ENCODE assay signal across 19 cellular contexts in genomic region chr11:62127941-62128770, GRCh38. TPM values are rescaled to one million over a fixed set of nuclear protein-coding genes. Genes with fewer than 3 reads are reported as not detected.
DNase-seq lines count a peak whose midpoint lies in the region; ATAC-seq, FAIRE-seq and TF ChIP-seq lines count a peak whose summit lies in the region.
"Had no signal": no experiment of that assay in that cellular context is flagged by ENCODE, and none has a peak within 500 bp of the region (broad histone marks: within the 10 kb centered on the region; RNA-seq: fewer than 3 reads in every experiment).

No MANE protein-coding gene starts in this region.

- POLR2A ChIA-PET in K562 (lab: Yijun Ruan, JAX): interaction anchor here (1.6 kb wide), 1 partner anchor 313 kb away, joined by 4 read pairs; no protein-coding TSS in a partner anchor

- no peak for TF ChIP-seq RAD21 in K562 (CRISPR knock-in tag; conservative IDR thresholded peaks at IDR 0.05 in 1 of 2, IDR thresholded peaks at IDR 0.05 in 1 of 2)

- CTCF ChIA-PET in K562 (lab: Yijun Ruan, JAX; ENCODE audit: low intra/inter-chr PET ratio): no interaction called here

- H3K27me3 ChIP-seq in K562 (ENCODE audit: control insufficient read depth in 2 of 2, insufficient read depth in 2 of 2, low read length in 2 of 2): no peaks in the 10 kb centered on the region
- H3K27me3 ChIP-seq in HAP-1 (ENCODE audit: low read depth): no peaks in the 10 kb centered on the region

- DNase-seq in stimulated activated naive CD8-positive, alpha-beta T cell treated with anti-CD3 and anti-CD28 coated beads, Interleukin-15, amount 100 ng/mL, for 72 hours: no peak
- no peak for DNase-seq in stimulated activated naive CD8-positive, alpha-beta T cell treated with anti-CD3 and anti-CD28 coated beads, Interleukin-15, Interleukin-2, amounts not matched to agents 100 U/mL and 50 U/mL, for 24 hours
- DNase-seq in K562 (ENCODE audit: extremely low read depth in 1 of 4, low spot score in 3 of 4): no peak
- DNase-seq in neural crest cell (ENCODE audit: low read depth, low spot score): no peak
- DNase-seq in type B pancreatic cell (ENCODE audit: extremely low spot score, unreplicated experiment): no peak
- DNase-seq in stimulated activated CD4-positive, alpha-beta T cell treated with anti-CD3 and anti-CD28 coated beads, Interleukin-2, amount 100 ng/mL, for 24 hours: no peak
- DNase-seq in HAP-1 (ENCODE audit: low spot score in 2 of 2): no peak
- DNase-seq: C1 segment of cervical spinal cord; CD8-positive, alpha-beta memory T cell; DMS79; H9; NCI-H1105 treated with DMSO at 0.1 percent for 48 hours; NCI-H1694 treated with DMSO at 0.1 percent for 48 hours; NCI-H510A; NCI-H748 treated with DMSO at 0.1 percent for 48 hours had no signal

- no peaks in the 10 kb centered on the region for H3K9me1 ChIP-seq in K562 (ENCODE audit: control insufficient read depth, insufficient read depth, low read length)

- H3K9ac ChIP-seq in K562 (ENCODE audit: insufficient read depth in 1 of 2, low read depth in 2 of 2, low read length in 2 of 2): 0 out of 4 replicates have a peak overlapping the region, but pooled peaks of 1 of the 2 experiments have one; percentile 20

- H3K27ac Mint-ChIP-seq in stimulated activated naive CD8-positive, alpha-beta T cell treated with anti-CD3 and anti-CD28 coated beads, Interleukin-15, amount 100 ng/mL, for 72 hours: peak overlapping the region; percentile 11 to 72
- H3K27ac Mint-ChIP-seq in neural crest cell (ENCODE audit: unreplicated experiment) (peak overlapping the region; percentile 12), type B pancreatic cell (peak overlapping the region; percentile 1)

- intact Hi-C loops in K562 (cut with micrococcal nuclease): no loop called here

- H3K27me3 Mint-ChIP-seq in stimulated activated naive CD8-positive, alpha-beta T cell treated with anti-CD3 and anti-CD28 coated beads, Interleukin-15, amount 100 ng/mL, for 72 hours: no peaks in the 10 kb centered on the region
- H3K27me3 Mint-ChIP-seq in neural crest cell (ENCODE audit: low read depth) (no peaks in the 10 kb centered on the region), type B pancreatic cell (no peaks in the 10 kb centered on the region)

- in situ Hi-C loops in K562 (cut with MboI): no loop called here
- in situ Hi-C loops in HAP-1 (cut with MboI; ENCODE audit: low sequenced_read_pairs): no loop called here

- H4K20me1 ChIP-seq in K562 (replicated peaks; ENCODE audit: control insufficient read depth, insufficient read depth, low read length): peaks cover 26% of the 10 kb centered on the region

- H3K36me3 Mint-ChIP-seq in neural crest cell (ENCODE audit: low read depth): peaks cover 13% of the 10 kb centered on the region
- peaks cover 13% of the 10 kb centered on the region for H3K36me3 Mint-ChIP-seq in type B pancreatic cell

- H3K4me3 ChIP-seq in K562 (no peak overlapping the region), HAP-1 (no peak overlapping the region)
- H3K4me3 ChIP-seq: SK-N-MC had no signal

- no peak overlapping the region for H3K4me2 ChIP-seq in K562 (ENCODE audit: insufficient read depth, low read length)

- H3K4me1 ChIP-seq in K562 (replicated peaks in 1 of 2; ENCODE audit: control insufficient read depth in 2 of 2, insufficient read depth in 2 of 2, low read length in 2 of 2): peaks cover 11 to 16% of the 10 kb centered on the region in 2 experiments; a peak in 4 of 5 replicates
- H3K4me1 ChIP-seq in HAP-1: peaks cover 11% of the 10 kb centered on the region

- no peak overlapping the region for H3K27ac ChIP-seq in K562 (ENCODE audit: extremely low read depth, low read depth, low read length)
- H3K27ac ChIP-seq: SK-N-MC had no signal

- H3K9me3 Mint-ChIP-seq in stimulated activated naive CD8-positive, alpha-beta T cell treated with anti-CD3 and anti-CD28 coated beads, Interleukin-15, amount 100 ng/mL, for 72 hours: no peaks in the 10 kb centered on the region
- no peaks in the 10 kb centered on the region for H3K9me3 Mint-ChIP-seq in neural crest cell
- no peaks in the 10 kb centered on the region for H3K9me3 Mint-ChIP-seq in type B pancreatic cell
- H3K9me3 Mint-ChIP-seq: CD8-positive, alpha-beta memory T cell; H9 had no signal

- no peaks in the 10 kb centered on the region for H3K9me3 ChIP-seq in K562 (replicated peaks; ENCODE audit: control insufficient read depth, insufficient read depth, low read depth, low read length)
- no peaks in the 10 kb centered on the region for H3K9me3 ChIP-seq in HAP-1

- H3K36me3 ChIP-seq in K562 (ENCODE audit: control insufficient read depth, insufficient read depth, low read length) (peaks cover 75% of the 10 kb centered on the region), HAP-1 (replicated peaks) (peaks cover 65% of the 10 kb centered on the region)

- H3K79me2 ChIP-seq in K562 (ENCODE audit: control insufficient read depth, insufficient read depth, low read length): peaks cover 90% of the 10 kb centered on the region

- no peak overlapping the region for H2AFZ ChIP-seq in K562 (ENCODE audit: low read depth, low read length)

- WGBS in K562 (ENCODE audit: insufficient coverage, low coverage, missing lambda C conversion rate): 88% methylated on average over 14 of the region's 16 CpGs

- no peak for FAIRE-seq in K562 (lab: Jason Lieb, UNC)
- FAIRE-seq: HTR-8/SVneo, RCC 7860 had no signal

- H3K4me1 Mint-ChIP-seq in stimulated activated naive CD8-positive, alpha-beta T cell treated with anti-CD3 and anti-CD28 coated beads, Interleukin-15, amount 100 ng/mL, for 72 hours: peaks cover 64% of the 10 kb centered on the region
- peaks cover 44% of the 10 kb centered on the region for H3K4me1 Mint-ChIP-seq in neural crest cell
- H3K4me1 Mint-ChIP-seq in type B pancreatic cell (ENCODE audit: unreplicated experiment): peaks cover 25% of the 10 kb centered on the region

- BruUV-seq in K562 (replicated peaks; lab: Mats Ljungman, UMichigan): no TSS peak

- ATAC-seq in stimulated activated naive CD8-positive, alpha-beta T cell treated with anti-CD3 and anti-CD28 coated beads, Interleukin-15, amount 100 ng/mL, for 72 hours: no peak
- no peak for ATAC-seq in stimulated activated naive CD8-positive, alpha-beta T cell treated with anti-CD3 and anti-CD28 coated beads, Interleukin-15, Interleukin-2, amounts not matched to agents 100 U/mL and 50 U/mL, for 24 hours
- ATAC-seq in K562 (no peak), SK-N-SH treated with all-trans-retinoic acid at 6 μM for 48 hours (no peak)

- no peak for TF ChIP-seq CTCF in K562 (IDR thresholded peaks at IDR 0.05 in 2 of 3, conservative IDR thresholded peaks at IDR 0.05 in 1 of 3; ENCODE audit: insufficient read depth in 2 of 3, low read depth in 1 of 3, low read length in 3 of 3)
- no peak for TF ChIP-seq CTCF in neural crest cell (conservative IDR thresholded peaks at IDR 0.05)
- TF ChIP-seq CTCF in type B pancreatic cell (conservative IDR thresholded peaks at IDR 0.05): no peak

- no peak for TF ChIP-seq POLR2A in K562 (conservative IDR thresholded peaks at IDR 0.05)

- H3K4me3 Mint-ChIP-seq in stimulated activated naive CD8-positive, alpha-beta T cell treated with anti-CD3 and anti-CD28 coated beads, Interleukin-15, amount 100 ng/mL, for 72 hours: no peak overlapping the region
- peak overlapping the region; percentile 100 for H3K4me3 Mint-ChIP-seq in neural crest cell
- no peak overlapping the region for H3K4me3 Mint-ChIP-seq in type B pancreatic cell
- H3K4me3 Mint-ChIP-seq: H9 had no signal

- no peak for TF ChIP-seq EP300 in K562 (IDR thresholded peaks at IDR 0.05; ENCODE audit: low read length)

TF ChIP-seq in K562, 482 proteins besides CTCF, POLR2A, EP300 and RAD21:
- TF ChIP-seq MEF2A (IDR thresholded peaks at IDR 0.05; ENCODE audit: control insufficient read depth, low read depth, low read length) (no peak), STAG1 (CRISPR knock-in tag; IDR thresholded peaks at IDR 0.05; ENCODE audit: borderline replicate concordance) (0 out of 2 replicates have a peak, but pooled peaks have one; percentile 19), ZNF764 (CRISPR knock-in tag; IDR thresholded peaks at IDR 0.05; ENCODE audit: low read depth) (no peak), RBFOX2 (IDR thresholded peaks at IDR 0.05; ENCODE audit: low read depth, low read length) (0 out of 2 replicates have a peak, but pooled peaks have one; percentile 12)
TF ChIP-seq in K562: peak in this region for 2.

TF ChIP-seq in SK-N-SH treated with all-trans-retinoic acid at 6 μM for 48 hours, 23 proteins besides CTCF, POLR2A, EP300 and RAD21 (continues in another document):
- TF ChIP-seq RARB (CRISPR knock-in tag; IDR thresholded peaks at IDR 0.05) (no peak), GLIS3 (CRISPR knock-in tag; IDR thresholded peaks at IDR 0.05) (no peak), ZFP3 (CRISPR knock-in tag; IDR thresholded peaks at IDR 0.05) (no peak)
- TF ChIP-seq, protein P1, sequence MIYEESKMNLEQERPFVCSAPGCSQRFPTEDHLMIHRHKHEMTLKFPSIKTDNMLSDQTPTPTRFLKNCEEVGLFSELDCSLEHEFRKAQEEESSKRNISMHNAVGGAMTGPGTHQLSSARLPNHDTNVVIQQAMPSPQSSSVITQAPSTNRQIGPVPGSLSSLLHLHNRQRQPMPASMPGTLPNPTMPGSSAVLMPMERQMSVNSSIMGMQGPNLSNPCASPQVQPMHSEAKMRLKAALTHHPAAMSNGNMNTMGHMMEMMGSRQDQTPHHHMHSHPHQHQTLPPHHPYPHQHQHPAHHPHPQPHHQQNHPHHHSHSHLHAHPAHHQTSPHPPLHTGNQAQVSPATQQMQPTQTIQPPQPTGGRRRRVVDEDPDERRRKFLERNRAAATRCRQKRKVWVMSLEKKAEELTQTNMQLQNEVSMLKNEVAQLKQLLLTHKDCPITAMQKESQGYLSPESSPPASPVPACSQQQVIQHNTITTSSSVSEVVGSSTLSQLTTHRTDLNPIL (CRISPR knock-in tag; IDR thresholded peaks at IDR 0.05; ENCODE audit: low read depth): no peak

RNA-seq across cellular contexts. Expression of gene INCENP, which starts 4.3 kb away (rescaled TPM):
- total RNA-seq in K562 (2011; cell fraction: chromatin; rRNA removed; ENCODE audit: low replicate concordance): 77.0 and 104 TPM in 2 replicates
- total RNA-seq in K562 (2011; cell fraction: nucleolus; rRNA removed): 49.2 and 49.6 TPM in 2 replicates
- total RNA-seq in K562 (2011; cell fraction: nucleoplasm; rRNA removed): 50.6 and 77.9 TPM in 2 replicates
- total RNA-seq in K562 (2014; rRNA removed) (51.4 and 59.4 TPM in 2 replicates), K562 (2014; rRNA removed; fragmentation: Illumina TruSeq; extraction: Trizol) (25.0 and 35.2 TPM in 2 replicates), K562 (2015; rRNA removed; fragmentation: Illumina TruSeq; extraction: Trizol) (28.2 and 29.9 TPM in 2 replicates), K562 (2021) (78.1 and 97.9 TPM in 2 replicates), neural crest cell (162 and 166 TPM in 2 replicates), type B pancreatic cell (ENCODE audit: low replicate concordance) (38.8 and 96.7 TPM in 2 replicates)
- polyA plus RNA-seq in K562 (2011; rRNA removed) (25.2 and 37.0 TPM in 2 replicates), K562 (2014; fragmentation: Illumina TruSeq; extraction: Trizol) (40.9 and 52.0 TPM in 2 replicates), K562 (2014; fragmentation: Nextera tagmentation; extraction: Ambion mirVana) (1 to 10 TPM; 1.1 to 3.3 TPM), K562 (2014; rRNA removed) (41.9 and 46.4 TPM in 2 replicates)
- polyA plus RNA-seq in K562 (2011; cell fraction: cytosol; rRNA removed): 28.9 and 42.0 TPM in 2 replicates
- polyA plus RNA-seq in K562 (2011; cell fraction: nucleus; rRNA removed): 66.5 and 106 TPM in 2 replicates
- polyA plus RNA-seq in K562 (2012): 39.2 and 41.6 TPM in 2 replicates
- polyA minus RNA-seq in K562 (2011; rRNA and poly(A)+ RNA removed): 31.3 and 39.8 TPM in 2 replicates
- polyA minus RNA-seq in K562 (2011; cell fraction: cytosol; rRNA and poly(A)+ RNA removed): 62.3 and 71.7 TPM in 2 replicates
- 29.8 and 46.9 TPM in 2 replicates for polyA minus RNA-seq in K562 (2011; cell fraction: nucleus; rRNA and poly(A)+ RNA removed)
